17 cellular contexts compared by ENCODE assay signal in the genomic region with DNA sequence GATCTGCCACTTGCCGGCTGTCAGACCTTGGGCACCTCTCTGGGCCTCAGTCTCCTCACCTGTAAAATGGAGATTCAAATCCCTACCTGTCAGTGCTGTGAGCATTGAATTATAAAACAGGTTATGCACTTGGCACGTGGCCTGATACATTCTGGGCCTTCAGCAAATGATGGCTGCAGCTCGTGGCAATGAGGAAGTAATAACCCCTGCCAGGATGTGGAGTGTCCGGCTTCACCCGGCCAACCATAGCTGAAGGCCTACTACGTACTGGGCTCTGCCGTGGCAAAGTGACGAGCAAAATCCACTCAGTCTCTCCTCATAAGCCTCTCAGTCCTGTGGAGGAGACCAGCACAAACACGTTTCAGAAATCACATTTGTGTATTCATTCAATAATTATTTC. TPM values are rescaled to one million over a fixed set of nuclear protein-coding genes. Genes with fewer than 3 reads are reported as not detected.
"Had no signal": no experiment of that assay in that cellular context is flagged by ENCODE, and none has a peak within 500 bp of the region (broad histone marks: within the 10 kb centered on the region; RNA-seq: fewer than 3 reads in every experiment).

No MANE protein-coding gene starts in this region.

- ATAC-seq: foreskin keratinocyte; left cardiac atrium; naive thymus-derived CD8-positive, alpha-beta T cell; right cardiac atrium; stimulated activated effector memory CD8-positive, alpha-beta T cell treated with anti-CD3 and anti-CD28 coated beads, Interleukin-12 subunit alpha, Interleukin-12 subunit beta, amount 100 ng/mL, for 72 hours; stimulated activated naive CD8-positive, alpha-beta T cell treated with anti-CD3 and anti-CD28 coated beads, Interleukin-15, Interleukin-2, amounts not matched to agents 100 U/mL and 50 U/mL, for 24 hours had no signal

- H3K36me3 Mint-ChIP-seq: naive thymus-derived CD8-positive, alpha-beta T cell; stimulated activated effector memory CD8-positive, alpha-beta T cell treated with anti-CD3 and anti-CD28 coated beads, Interleukin-12 subunit alpha, Interleukin-12 subunit beta, amount 100 ng/mL, for 72 hours had no signal

- DNase-seq: dermis blood vessel endothelial cell; foreskin keratinocyte; kidney; left cardiac atrium; mammary epithelial cell; naive thymus-derived CD8-positive, alpha-beta T cell; stimulated activated CD4-positive, alpha-beta T cell treated with anti-CD3 and anti-CD28 coated beads, Interleukin-4, amount 100 ng/mL, for 1 hour; stimulated activated CD8-positive, alpha-beta memory T cell treated with anti-CD3 and anti-CD28 coated beads, Interleukin-4, amount 100 ng/mL, for 48 hours; stimulated activated naive CD8-positive, alpha-beta T cell treated with anti-CD3 and anti-CD28 coated beads, Interleukin-15, Interleukin-2, amounts not matched to agents 100 U/mL and 50 U/mL, for 24 hours; thyroid gland; upper lobe of left lung; uterus had no signal

- H3K27ac Mint-ChIP-seq: naive thymus-derived CD8-positive, alpha-beta T cell; stimulated activated effector memory CD8-positive, alpha-beta T cell treated with anti-CD3 and anti-CD28 coated beads, Interleukin-12 subunit alpha, Interleukin-12 subunit beta, amount 100 ng/mL, for 72 hours had no signal

- H3K4me3 ChIP-seq: hepatocyte, suprapubic skin, thyroid gland, upper lobe of left lung, uterus had no signal

- H3K9me3 Mint-ChIP-seq: naive thymus-derived CD8-positive, alpha-beta T cell; stimulated activated effector memory CD8-positive, alpha-beta T cell treated with anti-CD3 and anti-CD28 coated beads, Interleukin-12 subunit alpha, Interleukin-12 subunit beta, amount 100 ng/mL, for 72 hours had no signal

- H3K4me1 ChIP-seq: foreskin keratinocyte, thyroid gland, upper lobe of left lung, uterus had no signal

- H3K4me3 Mint-ChIP-seq: naive thymus-derived CD8-positive, alpha-beta T cell; stimulated activated effector memory CD8-positive, alpha-beta T cell treated with anti-CD3 and anti-CD28 coated beads, Interleukin-12 subunit alpha, Interleukin-12 subunit beta, amount 100 ng/mL, for 72 hours had no signal

- H3K9me3 ChIP-seq: suprapubic skin, thyroid gland, upper lobe of left lung, uterus had no signal

- H3K27ac ChIP-seq: foreskin keratinocyte, hepatocyte, suprapubic skin, thyroid gland, upper lobe of left lung, uterus had no signal

- H3K36me3 ChIP-seq: suprapubic skin, thyroid gland, upper lobe of left lung, uterus had no signal

RNA-seq across cellular contexts. Expression of gene VSTM2L, which starts 10.9 kb away (rescaled TPM):
- total RNA-seq: mononuclear cell; naive thymus-derived CD8-positive, alpha-beta T cell had no signal
